Comparison of ENCODE assay signal across 1 cellular context in the genomic region with DNA sequence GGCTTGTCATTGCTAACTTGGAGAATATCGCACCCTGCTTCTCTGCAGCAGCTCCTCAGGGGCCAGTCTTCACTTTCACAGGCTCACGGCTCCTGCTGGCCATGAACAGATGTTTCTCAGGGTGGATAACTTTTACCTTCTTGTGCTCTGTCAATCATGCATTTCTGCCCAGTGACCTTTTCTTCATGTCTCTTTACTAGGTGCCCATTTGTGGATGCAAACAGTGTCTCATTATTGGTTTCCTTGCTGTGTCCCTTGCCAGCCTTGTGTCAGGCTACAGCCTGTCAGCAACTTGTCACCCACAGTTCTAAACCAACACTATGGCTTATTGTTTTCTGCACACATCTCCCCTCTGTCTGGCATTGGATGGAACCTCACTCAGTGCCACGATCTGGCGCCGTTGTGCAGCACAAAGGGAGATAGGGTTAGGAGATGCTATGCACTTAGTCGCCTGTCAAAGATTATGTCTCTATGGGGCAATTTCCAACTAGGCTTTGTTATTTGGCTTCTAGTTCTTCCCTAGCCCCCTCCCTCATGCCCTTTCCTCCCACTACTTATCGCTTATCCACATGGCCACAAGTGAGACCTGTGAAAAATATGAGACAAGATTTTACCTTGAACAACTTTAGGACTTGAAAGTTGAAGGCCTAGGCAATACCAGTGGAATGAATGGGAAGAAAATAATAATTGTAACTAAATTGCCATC.
TF ChIP-seq lines count a peak whose summit lies in the region.

No MANE protein-coding gene starts in this region.

TF ChIP-seq in GM23338, 12 proteins besides CTCF, POLR2A, EP300 and RAD21 (continued from another document):
- TF ChIP-seq, protein P1, sequence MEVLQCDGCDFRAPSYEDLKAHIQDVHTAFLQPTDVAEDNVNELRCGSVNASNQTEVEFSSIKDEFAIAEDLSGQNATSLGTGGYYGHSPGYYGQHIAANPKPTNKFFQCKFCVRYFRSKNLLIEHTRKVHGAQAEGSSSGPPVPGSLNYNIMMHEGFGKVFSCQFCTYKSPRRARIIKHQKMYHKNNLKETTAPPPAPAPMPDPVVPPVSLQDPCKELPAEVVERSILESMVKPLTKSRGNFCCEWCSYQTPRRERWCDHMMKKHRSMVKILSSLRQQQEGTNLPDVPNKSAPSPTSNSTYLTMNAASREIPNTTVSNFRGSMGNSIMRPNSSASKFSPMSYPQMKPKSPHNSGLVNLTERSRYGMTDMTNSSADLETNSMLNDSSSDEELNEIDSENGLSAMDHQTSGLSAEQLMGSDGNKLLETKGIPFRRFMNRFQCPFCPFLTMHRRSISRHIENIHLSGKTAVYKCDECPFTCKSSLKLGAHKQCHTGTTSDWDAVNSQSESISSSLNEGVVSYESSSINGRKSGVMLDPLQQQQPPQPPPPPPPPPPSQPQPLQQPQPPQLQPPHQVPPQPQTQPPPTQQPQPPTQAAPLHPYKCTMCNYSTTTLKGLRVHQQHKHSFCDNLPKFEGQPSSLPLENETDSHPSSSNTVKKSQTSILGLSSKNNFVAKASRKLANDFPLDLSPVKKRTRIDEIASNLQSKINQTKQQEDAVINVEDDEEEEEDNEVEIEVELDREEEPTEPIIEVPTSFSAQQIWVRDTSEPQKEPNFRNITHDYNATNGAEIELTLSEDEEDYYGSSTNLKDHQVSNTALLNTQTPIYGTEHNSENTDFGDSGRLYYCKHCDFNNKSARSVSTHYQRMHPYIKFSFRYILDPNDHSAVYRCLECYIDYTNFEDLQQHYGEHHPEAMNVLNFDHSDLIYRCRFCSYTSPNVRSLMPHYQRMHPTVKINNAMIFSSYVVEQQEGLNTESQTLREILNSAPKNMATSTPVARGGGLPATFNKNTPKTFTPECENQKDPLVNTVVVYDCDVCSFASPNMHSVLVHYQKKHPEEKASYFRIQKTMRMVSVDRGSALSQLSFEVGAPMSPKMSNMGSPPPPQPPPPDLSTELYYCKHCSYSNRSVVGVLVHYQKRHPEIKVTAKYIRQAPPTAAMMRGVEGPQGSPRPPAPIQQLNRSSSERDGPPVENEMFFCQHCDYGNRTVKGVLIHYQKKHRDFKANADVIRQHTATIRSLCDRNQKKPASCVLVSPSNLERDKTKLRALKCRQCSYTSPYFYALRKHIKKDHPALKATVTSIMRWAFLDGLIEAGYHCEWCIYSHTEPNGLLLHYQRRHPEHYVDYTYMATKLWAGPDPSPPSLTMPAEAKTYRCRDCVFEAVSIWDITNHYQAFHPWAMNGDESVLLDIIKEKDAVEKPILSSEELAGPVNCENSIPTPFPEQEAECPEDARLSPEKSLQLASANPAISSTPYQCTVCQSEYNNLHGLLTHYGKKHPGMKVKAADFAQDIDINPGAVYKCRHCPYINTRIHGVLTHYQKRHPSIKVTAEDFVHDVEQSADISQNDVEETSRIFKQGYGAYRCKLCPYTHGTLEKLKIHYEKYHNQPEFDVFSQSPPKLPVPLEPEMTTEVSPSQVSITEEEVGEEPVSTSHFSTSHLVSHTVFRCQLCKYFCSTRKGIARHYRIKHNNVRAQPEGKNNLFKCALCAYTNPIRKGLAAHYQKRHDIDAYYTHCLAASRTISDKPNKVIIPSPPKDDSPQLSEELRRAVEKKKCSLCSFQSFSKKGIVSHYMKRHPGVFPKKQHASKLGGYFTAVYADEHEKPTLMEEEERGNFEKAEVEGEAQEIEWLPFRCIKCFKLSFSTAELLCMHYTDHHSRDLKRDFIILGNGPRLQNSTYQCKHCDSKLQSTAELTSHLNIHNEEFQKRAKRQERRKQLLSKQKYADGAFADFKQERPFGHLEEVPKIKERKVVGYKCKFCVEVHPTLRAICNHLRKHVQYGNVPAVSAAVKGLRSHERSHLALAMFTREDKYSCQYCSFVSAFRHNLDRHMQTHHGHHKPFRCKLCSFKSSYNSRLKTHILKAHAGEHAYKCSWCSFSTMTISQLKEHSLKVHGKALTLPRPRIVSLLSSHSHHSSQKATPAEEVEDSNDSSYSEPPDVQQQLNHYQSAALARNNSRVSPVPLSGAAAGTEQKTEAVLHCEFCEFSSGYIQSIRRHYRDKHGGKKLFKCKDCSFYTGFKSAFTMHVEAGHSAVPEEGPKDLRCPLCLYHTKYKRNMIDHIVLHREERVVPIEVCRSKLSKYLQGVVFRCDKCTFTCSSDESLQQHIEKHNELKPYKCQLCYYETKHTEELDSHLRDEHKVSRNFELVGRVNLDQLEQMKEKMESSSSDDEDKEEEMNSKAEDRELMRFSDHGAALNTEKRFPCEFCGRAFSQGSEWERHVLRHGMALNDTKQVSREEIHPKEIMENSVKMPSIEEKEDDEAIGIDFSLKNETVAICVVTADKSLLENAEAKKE (CRISPR knock-in tag; IDR thresholded peaks at IDR 0.05), result no peak
- no peak for TF ChIP-seq JUNB (IDR thresholded peaks at IDR 0.05; ENCODE audit: unreplicated experiment)
- TF ChIP-seq, protein P2, sequence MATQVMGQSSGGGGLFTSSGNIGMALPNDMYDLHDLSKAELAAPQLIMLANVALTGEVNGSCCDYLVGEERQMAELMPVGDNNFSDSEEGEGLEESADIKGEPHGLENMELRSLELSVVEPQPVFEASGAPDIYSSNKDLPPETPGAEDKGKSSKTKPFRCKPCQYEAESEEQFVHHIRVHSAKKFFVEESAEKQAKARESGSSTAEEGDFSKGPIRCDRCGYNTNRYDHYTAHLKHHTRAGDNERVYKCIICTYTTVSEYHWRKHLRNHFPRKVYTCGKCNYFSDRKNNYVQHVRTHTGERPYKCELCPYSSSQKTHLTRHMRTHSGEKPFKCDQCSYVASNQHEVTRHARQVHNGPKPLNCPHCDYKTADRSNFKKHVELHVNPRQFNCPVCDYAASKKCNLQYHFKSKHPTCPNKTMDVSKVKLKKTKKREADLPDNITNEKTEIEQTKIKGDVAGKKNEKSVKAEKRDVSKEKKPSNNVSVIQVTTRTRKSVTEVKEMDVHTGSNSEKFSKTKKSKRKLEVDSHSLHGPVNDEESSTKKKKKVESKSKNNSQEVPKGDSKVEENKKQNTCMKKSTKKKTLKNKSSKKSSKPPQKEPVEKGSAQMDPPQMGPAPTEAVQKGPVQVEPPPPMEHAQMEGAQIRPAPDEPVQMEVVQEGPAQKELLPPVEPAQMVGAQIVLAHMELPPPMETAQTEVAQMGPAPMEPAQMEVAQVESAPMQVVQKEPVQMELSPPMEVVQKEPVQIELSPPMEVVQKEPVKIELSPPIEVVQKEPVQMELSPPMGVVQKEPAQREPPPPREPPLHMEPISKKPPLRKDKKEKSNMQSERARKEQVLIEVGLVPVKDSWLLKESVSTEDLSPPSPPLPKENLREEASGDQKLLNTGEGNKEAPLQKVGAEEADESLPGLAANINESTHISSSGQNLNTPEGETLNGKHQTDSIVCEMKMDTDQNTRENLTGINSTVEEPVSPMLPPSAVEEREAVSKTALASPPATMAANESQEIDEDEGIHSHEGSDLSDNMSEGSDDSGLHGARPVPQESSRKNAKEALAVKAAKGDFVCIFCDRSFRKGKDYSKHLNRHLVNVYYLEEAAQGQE (IDR thresholded peaks at IDR 0.05; ENCODE audit: unreplicated experiment), result no peak
